25 cellular contexts compared by ENCODE assay signal in genomic region chr5:3047212-3047774, GRCh38.
DNase-seq lines count a peak whose midpoint lies in the region; ATAC-seq, FAIRE-seq and TF ChIP-seq lines count a peak whose summit lies in the region.
"Had no signal": no experiment of that assay in that cellular context is flagged by ENCODE, and none has a peak within 500 bp of the region (broad histone marks: within the 10 kb centered on the region; RNA-seq: fewer than 3 reads in every experiment).

No MANE protein-coding gene starts in this region.

- no peak overlapping the region for H3K56ac ChIP-seq in H1 (replicated peaks; ENCODE audit: insufficient read length, low read depth, low read length)

- H2BK120ac ChIP-seq in H1 (replicated peaks; ENCODE audit: low read depth, low read length): no peak overlapping the region

- no peak overlapping the region for H3K18ac ChIP-seq in H1 (ENCODE audit: extremely low read depth, low read length)

- no peak for TF ChIP-seq CTCF in H1 (IDR thresholded peaks at IDR 0.05; ENCODE audit: control extremely low read depth in 1 of 3, insufficient read depth in 1 of 3, low read depth in 1 of 3, low read length in 3 of 3)
- no peak for TF ChIP-seq CTCF in CD4-positive, alpha-beta T cell (IDR thresholded peaks at IDR 0.05)

- H4K20me1 ChIP-seq in H1 (replicated peaks in 1 of 2; ENCODE audit: control insufficient read depth in 1 of 2, insufficient read depth in 2 of 2, low read length in 2 of 2): no peaks in the 10 kb centered on the region
- H4K20me1 ChIP-seq: BLaER1 treated with 17β-estradiol and CSF1 and Interleukin-3, amounts not matched to agents 10 nM and 100 nM had no signal

- H3K9me3 Mint-ChIP-seq in stimulated activated naive CD8-positive, alpha-beta T cell treated with anti-CD3 and anti-CD28 coated beads, Interleukin-15, amount 100 ng/mL, for 72 hours: peaks cover 8 to 30% of the 10 kb centered on the region in 2 donors
- peaks cover 20% of the 10 kb centered on the region for H3K9me3 Mint-ChIP-seq in stimulated activated effector memory CD8-positive, alpha-beta T cell treated with anti-CD3 and anti-CD28 coated beads, Interleukin-12 subunit alpha, Interleukin-12 subunit beta, amount 100 ng/mL, for 72 hours
- H3K9me3 Mint-ChIP-seq in CD4-positive, alpha-beta T cell: peaks cover 7% of the 10 kb centered on the region
- H3K9me3 Mint-ChIP-seq: H9 had no signal

- TF ChIP-seq POLR2A in H1 (IDR thresholded peaks at IDR 0.05; ENCODE audit: control extremely low read depth in 1 of 2, low read depth in 2 of 2, low read length in 2 of 2): no peak

- no peaks in the 10 kb centered on the region for H3K9me3 ChIP-seq in H1 (ENCODE audit: insufficient read depth in 2 of 2, low read depth in 1 of 2, low read length in 1 of 2)
- no peaks in the 10 kb centered on the region for H3K9me3 ChIP-seq in CD4-positive, alpha-beta T cell (ENCODE audit: control insufficient read depth, low read length)
- H3K9me3 ChIP-seq: A549, BE2C had no signal

- no peak overlapping the region for H2BK5ac ChIP-seq in H1 (ENCODE audit: low read depth, low read length)

- CTCF ChIA-PET in H1 (lab: Charles Lee; ENCODE audit: partially characterized antibody): interaction anchor here (1.0 to 1.4 kb wide), 2 partner anchors 52 to 558 kb away, joined by 3 read pairs; no protein-coding TSS in a partner anchor
- CTCF ChIA-PET in CD4-positive, alpha-beta T cell (lab: Charles Lee): no interaction called here

- intact Hi-C loops in CD4-positive, alpha-beta T cell (cut with DNase I, micrococcal nuclease): no loop called here

- no peaks in the 10 kb centered on the region for H3K4me1 ChIP-seq in H1 (replicated peaks in 1 of 4; ENCODE audit: control insufficient read depth in 3 of 4, insufficient read depth in 4 of 4, low read length in 3 of 4)
- H3K4me1 ChIP-seq: A549; BE2C; BLaER1 treated with 17β-estradiol and CSF1 and Interleukin-3, amounts not matched to agents 10 nM and 100 nM had no signal

- no peak overlapping the region for H2BK15ac ChIP-seq in H1 (ENCODE audit: low read length)

- H2AK5ac ChIP-seq in H1 (ENCODE audit: low read depth, low read length): no peak overlapping the region

- no peaks in the 10 kb centered on the region for H3K4me1 Mint-ChIP-seq in stimulated activated naive CD8-positive, alpha-beta T cell treated with anti-CD3 and anti-CD28 coated beads, Interleukin-15, amount 100 ng/mL, for 72 hours
- no peaks in the 10 kb centered on the region for H3K4me1 Mint-ChIP-seq in stimulated activated effector memory CD8-positive, alpha-beta T cell treated with anti-CD3 and anti-CD28 coated beads, Interleukin-12 subunit alpha, Interleukin-12 subunit beta, amount 100 ng/mL, for 72 hours
- H3K4me1 Mint-ChIP-seq in CD4-positive, alpha-beta T cell (ENCODE audit: low read depth): no peaks in the 10 kb centered on the region
- H3K4me1 Mint-ChIP-seq: CD14-positive monocyte; CD4-positive, alpha-beta memory T cell; H9 had no signal

- H3K23ac ChIP-seq in H1 (ENCODE audit: insufficient read length): no peak overlapping the region

- peak overlapping the region in 1 of 2 donors; percentile 45 for H3K27ac Mint-ChIP-seq in stimulated activated naive CD8-positive, alpha-beta T cell treated with anti-CD3 and anti-CD28 coated beads, Interleukin-15, amount 100 ng/mL, for 72 hours
- no peak overlapping the region for H3K27ac Mint-ChIP-seq in stimulated activated effector memory CD8-positive, alpha-beta T cell treated with anti-CD3 and anti-CD28 coated beads, Interleukin-12 subunit alpha, Interleukin-12 subunit beta, amount 100 ng/mL, for 72 hours
- H3K27ac Mint-ChIP-seq in CD4-positive, alpha-beta T cell: no peak overlapping the region
- H3K27ac Mint-ChIP-seq: CD14-positive monocyte; CD4-positive, alpha-beta memory T cell; H9 had no signal

- no peak for TF ChIP-seq EP300 in H1 (IDR thresholded peaks at IDR 0.05; ENCODE audit: borderline replicate concordance in 1 of 2, low read depth in 2 of 2, low read length in 2 of 2)

- no peak overlapping the region for H3K27ac ChIP-seq in H1 (ENCODE audit: low read depth, low read length)
- no peak overlapping the region for H3K27ac ChIP-seq in CD4-positive, alpha-beta T cell (ENCODE audit: low read depth, low read length)
- H3K27ac ChIP-seq: A549; BLaER1 treated with 17β-estradiol and CSF1 and Interleukin-3, amounts not matched to agents 10 nM and 100 nM; GM23248 had no signal

- DNase-seq in stimulated activated naive CD8-positive, alpha-beta T cell treated with anti-CD3 and anti-CD28 coated beads, Interleukin-15, amount 100 ng/mL, for 72 hours: no peak
- DNase-seq in stimulated activated naive CD8-positive, alpha-beta T cell treated with anti-CD3 and anti-CD28 coated beads, Interleukin-15, Interleukin-2, amounts not matched to agents 100 U/mL and 50 U/mL, for 24 hours: no peak
- DNase-seq in H1 (ENCODE audit: low read depth in 1 of 2, low spot score in 2 of 2): no peak
- DNase-seq in stimulated activated effector memory CD8-positive, alpha-beta T cell treated with anti-CD3 and anti-CD28 coated beads, Interleukin-12 subunit alpha, Interleukin-12 subunit beta, amount 100 ng/mL, for 72 hours (ENCODE audit: low spot score in 2 of 2): no peak
- DNase-seq in EL: no peak
- DNase-seq in NCI-H2227 treated with DMSO at 0.1 percent for 48 hours (lab: John Stamatoyannopoulos, UW): no peak
- DNase-seq in CD4-positive, alpha-beta T cell: no peak
- DNase-seq: 8988T; ACHN; AML-193; BE2C; Calu3; CD4-positive, alpha-beta memory T cell; COR-L47; DMS53; DMS79 treated with DMSO at 0.1 percent for 48 hours; GM23248; H9 had no signal

- H3K4me2 ChIP-seq in H1 (ENCODE audit: insufficient read depth in 1 of 2, low read depth in 2 of 2, low read length in 2 of 2): no peak overlapping the region
- H3K4me2 ChIP-seq: A549; BLaER1 treated with 17β-estradiol and CSF1 and Interleukin-3, amounts not matched to agents 10 nM and 100 nM had no signal

- no peaks in the 10 kb centered on the region for H3K36me3 Mint-ChIP-seq in stimulated activated effector memory CD8-positive, alpha-beta T cell treated with anti-CD3 and anti-CD28 coated beads, Interleukin-12 subunit alpha, Interleukin-12 subunit beta, amount 100 ng/mL, for 72 hours
- no peaks in the 10 kb centered on the region for H3K36me3 Mint-ChIP-seq in CD4-positive, alpha-beta T cell (ENCODE audit: low read depth)
- H3K36me3 Mint-ChIP-seq: CD14-positive monocyte had no signal

- no peaks in the 10 kb centered on the region for H3K79me2 ChIP-seq in H1 (ENCODE audit: control insufficient read depth in 1 of 2, insufficient read depth in 2 of 2, low read length in 2 of 2)

- POLR2A ChIA-PET in H1 (lab: Charles Lee; ENCODE audit: partially characterized antibody): no interaction called here
- POLR2A ChIA-PET in CD4-positive, alpha-beta T cell (lab: Charles Lee): no interaction called here

- no peak overlapping the region for H3K14ac ChIP-seq in H1 (ENCODE audit: insufficient read length)

- FAIRE-seq in H1 (lab: Jason Lieb, UNC): no peak
- FAIRE-seq: A549, G401.6, GM12892, GM19239 had no signal

- no peak overlapping the region for H2BK20ac ChIP-seq in H1 (ENCODE audit: low read length)

- no peak for TF ChIP-seq RAD21 in H1 (IDR thresholded peaks at IDR 0.05 in 1 of 2, conservative IDR thresholded peaks at IDR 0.05 in 1 of 2; ENCODE audit: low read depth in 2 of 2, low read length in 2 of 2)

- no peak overlapping the region for H4K91ac ChIP-seq in H1 (replicated peaks; ENCODE audit: insufficient read length, low read length)

- H3K23me2 ChIP-seq in H1 (ENCODE audit: low read depth, low read length): no peaks in the 10 kb centered on the region

- no peak overlapping the region for H3K4ac ChIP-seq in H1 (replicated peaks; ENCODE audit: insufficient read length, low read depth, low read length)

- H4K5ac ChIP-seq in H1 (ENCODE audit: insufficient read length, low read depth, low read length): no peak overlapping the region

- H4K8ac ChIP-seq in H1 (ENCODE audit: extremely low read depth, insufficient read depth, low read length): 0 out of 2 replicates have a peak overlapping the region, but pooled peaks have one; percentile 60

- no peak overlapping the region for H2AFZ ChIP-seq in H1 (ENCODE audit: low read length)
- H2AFZ ChIP-seq: GM23248 had no signal

- H3K4me3 Mint-ChIP-seq in stimulated activated naive CD8-positive, alpha-beta T cell treated with anti-CD3 and anti-CD28 coated beads, Interleukin-15, amount 100 ng/mL, for 72 hours: no peak overlapping the region
- no peak overlapping the region for H3K4me3 Mint-ChIP-seq in stimulated activated effector memory CD8-positive, alpha-beta T cell treated with anti-CD3 and anti-CD28 coated beads, Interleukin-12 subunit alpha, Interleukin-12 subunit beta, amount 100 ng/mL, for 72 hours
- no peak overlapping the region for H3K4me3 Mint-ChIP-seq in CD4-positive, alpha-beta T cell
- H3K4me3 Mint-ChIP-seq: CD14-positive monocyte; CD4-positive, alpha-beta memory T cell; H9 had no signal

- no peak overlapping the region for H3K9ac ChIP-seq in H1 (replicated peaks in 1 of 4; ENCODE audit: extremely low read depth in 1 of 4, low read depth in 3 of 4, low read length in 3 of 4)
- H3K9ac ChIP-seq: BLaER1 treated with 17β-estradiol and CSF1 and Interleukin-3, amounts not matched to agents 10 nM and 100 nM; GM23248 had no signal

- no peak overlapping the region for H3K4me3 ChIP-seq in H1 (ENCODE audit: extremely low read depth in 1 of 4, insufficient read depth in 2 of 4, low read depth in 3 of 4, low read length in 4 of 4)
- H3K4me3 ChIP-seq: A549; BLaER1 treated with 17β-estradiol and CSF1 and Interleukin-3, amounts not matched to agents 10 nM and 100 nM; GM23248 had no signal

- H3K27me3 Mint-ChIP-seq in stimulated activated naive CD8-positive, alpha-beta T cell treated with anti-CD3 and anti-CD28 coated beads, Interleukin-15, amount 100 ng/mL, for 72 hours: no peaks in the 10 kb centered on the region
- no peaks in the 10 kb centered on the region for H3K27me3 Mint-ChIP-seq in CD4-positive, alpha-beta T cell
- H3K27me3 Mint-ChIP-seq: CD4-positive, alpha-beta memory T cell had no signal

- no peaks in the 10 kb centered on the region for H3K36me3 ChIP-seq in H1 (ENCODE audit: control insufficient read depth in 2 of 4, insufficient read depth in 4 of 4, low read length in 3 of 4)
- H3K36me3 ChIP-seq: BE2C; BLaER1 treated with 17β-estradiol and CSF1 and Interleukin-3, amounts not matched to agents 10 nM and 100 nM had no signal

- H3K27me3 ChIP-seq in H1 (replicated peaks in 1 of 4; ENCODE audit: control insufficient read depth in 3 of 4, extremely low read depth in 1 of 4, insufficient read depth in 3 of 4, low read length in 3 of 4): no peaks in the 10 kb centered on the region
- no peaks in the 10 kb centered on the region for H3K27me3 ChIP-seq in CD4-positive, alpha-beta T cell (ENCODE audit: control insufficient read depth, insufficient read depth, low read length)
- H3K27me3 ChIP-seq: BE2C; BLaER1 treated with 17β-estradiol and CSF1 and Interleukin-3, amounts not matched to agents 10 nM and 100 nM had no signal

- no peaks in the 10 kb centered on the region for H3K79me1 ChIP-seq in H1 (ENCODE audit: low read depth, low read length)

- 93% methylated on average over 8 of the region's 8 CpGs; no CpG with 5 or more reads in 1 of the 2 experiments for WGBS in H1 (ENCODE audit: extremely low coverage in 1 of 2, insufficient coverage in 1 of 2, insufficient read length in 1 of 2, insufficient replicate concordance in 2 of 2, low coverage in 1 of 2, low lambda C conversion rate in 2 of 2, missing lambda C conversion rate in 1 of 2), 2 experiments

- no peak overlapping the region for H2BK12ac ChIP-seq in H1 (ENCODE audit: low read depth, low read length)

- peak; percentile 7 for ATAC-seq in stimulated activated naive CD8-positive, alpha-beta T cell treated with anti-CD3 and anti-CD28 coated beads, Interleukin-15, amount 100 ng/mL, for 72 hours
- no peak for ATAC-seq in stimulated activated naive CD8-positive, alpha-beta T cell treated with anti-CD3 and anti-CD28 coated beads, Interleukin-15, Interleukin-2, amounts not matched to agents 100 U/mL and 50 U/mL, for 24 hours
- ATAC-seq in stimulated activated effector memory CD8-positive, alpha-beta T cell treated with anti-CD3 and anti-CD28 coated beads, Interleukin-12 subunit alpha, Interleukin-12 subunit beta, amount 100 ng/mL, for 72 hours: peak; percentile 16
- no peak for ATAC-seq in CD4-positive, alpha-beta T cell (ENCODE audit: poor library complexity)
- ATAC-seq: A549, HCT116 had no signal

Comparison
In these comparisons a context has a peak if more than half of its experiments do, and no peak if none do; other contexts are left out.
1. ATAC-seq: peak in stimulated activated naive CD8-positive, alpha-beta T cell treated with anti-CD3 and anti-CD28 coated beads, Interleukin-15, amount 100 ng/mL, for 72 hours (single experiment) and stimulated activated effector memory CD8-positive, alpha-beta T cell treated with anti-CD3 and anti-CD28 coated beads, Interleukin-12 subunit alpha, Interleukin-12 subunit beta, amount 100 ng/mL, for 72 hours (single experiment); none in stimulated activated naive CD8-positive, alpha-beta T cell treated with anti-CD3 and anti-CD28 coated beads, Interleukin-15, Interleukin-2, amounts not matched to agents 100 U/mL and 50 U/mL, for 24 hours (single experiment) and CD4-positive, alpha-beta T cell (single experiment).